ENCODE assay signal across 9 cellular contexts in the genomic region with DNA sequence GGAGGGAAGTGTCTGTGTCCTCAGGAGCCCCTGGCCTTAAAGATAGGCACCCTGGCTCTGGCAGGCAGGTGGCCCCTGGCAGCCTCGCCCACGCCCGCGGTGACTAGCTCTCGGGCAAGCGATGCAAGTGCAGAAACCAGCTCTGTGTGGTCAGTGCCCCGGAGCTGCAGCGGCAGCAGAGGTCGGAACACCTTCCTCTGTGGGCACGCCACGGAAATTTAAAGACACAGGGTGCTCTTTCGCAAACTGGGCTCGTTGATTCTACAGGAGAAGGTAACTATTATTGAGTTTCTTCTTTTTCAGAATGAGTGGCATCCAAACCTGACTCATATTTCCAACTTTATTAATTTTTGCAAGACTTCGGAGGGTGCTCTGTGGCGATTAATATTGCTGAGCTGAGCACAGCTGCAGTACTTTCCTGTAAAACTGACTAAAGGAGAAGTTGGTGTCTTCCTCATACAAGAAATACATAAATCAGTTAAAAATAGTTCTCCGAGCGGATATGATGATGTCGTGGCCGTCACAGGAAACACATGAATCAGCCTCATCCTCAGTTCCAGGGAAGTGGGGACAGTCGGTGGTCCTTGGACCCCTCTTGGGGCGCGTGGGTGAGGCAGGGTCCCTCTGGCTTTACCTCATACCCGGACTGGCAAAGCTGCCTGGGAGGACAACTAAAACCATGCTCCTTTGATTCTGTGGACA.
A peak's percentile ranks its signal among the peaks of the same experiment; 100 is the strongest.
DNase-seq lines count a peak whose midpoint lies in the region; ATAC-seq and TF ChIP-seq lines count a peak whose summit lies in the region.
"Had no signal": no experiment of that assay in that cellular context is flagged by ENCODE, and none has a peak within 500 bp of the region (broad histone marks: within the 10 kb centered on the region; RNA-seq: fewer than 3 reads in every experiment).

No MANE protein-coding gene starts in this region.

- H3K9ac ChIP-seq in muscle layer of colon (ENCODE audit: low read length) (no peak overlapping the region), subcutaneous abdominal adipose tissue (ENCODE audit: low read length in 5 of 5) (peak overlapping the region in 2 of 5 donors; percentile 52 to 70)

- H3K4me1 Mint-ChIP-seq in type B pancreatic cell (ENCODE audit: unreplicated experiment) = peaks cover 9% of the 10 kb centered on the region

- H3K9me3 ChIP-seq in muscle layer of colon (ENCODE audit: low read length) (no peaks in the 10 kb centered on the region), subcutaneous abdominal adipose tissue (ENCODE audit: control insufficient read depth in 5 of 5, low read length in 5 of 5) (no peaks in the 10 kb centered on the region)

- no peaks in the 10 kb centered on the region for H3K27me3 Mint-ChIP-seq in type B pancreatic cell

- peak; percentile 41 for DNase-seq in AG20443 (ENCODE audit: low spot score)
- DNase-seq in OCI-M1 (lab: John Stamatoyannopoulos, UW) = peak; percentile 16
- peak; percentile 36 for DNase-seq in activated naive CD4-positive, alpha-beta T cell treated with anti-CD3 and anti-CD28 coated beads, Interleukin-2, amount 50 U/mL, for 16 hours
- no peak for DNase-seq in type B pancreatic cell (ENCODE audit: extremely low spot score, unreplicated experiment)

- H3K4me3 ChIP-seq in muscle layer of colon (ENCODE audit: low read depth in 1 of 2, low read length in 2 of 2) = no peak overlapping the region
- peak overlapping the region in 3 of 5 donors; percentile 2 to 50 (median 13) for H3K4me3 ChIP-seq in subcutaneous abdominal adipose tissue (ENCODE audit: low read depth in 1 of 5, low read length in 5 of 5)
- H3K4me3 ChIP-seq: SK-N-MC had no signal

- H3K36me3 ChIP-seq in muscle layer of colon (ENCODE audit: insufficient read depth, low read length) (no peaks in the 10 kb centered on the region), subcutaneous abdominal adipose tissue (ENCODE audit: control insufficient read depth in 5 of 5, insufficient read depth in 5 of 5, low read length in 5 of 5) (no peaks in the 10 kb centered on the region)

- H3K27ac ChIP-seq in muscle layer of colon (ENCODE audit: low read depth, low read length) (peak overlapping the region; percentile 52), subcutaneous abdominal adipose tissue (ENCODE audit: low read depth, low read length) (peak overlapping the region; percentile 88)
- H3K27ac ChIP-seq: SK-N-MC had no signal

- peaks cover 7% of the 10 kb centered on the region for H3K9me3 Mint-ChIP-seq in type B pancreatic cell

- H3K27me3 ChIP-seq in muscle layer of colon (ENCODE audit: control insufficient read depth in 1 of 2, insufficient read depth in 2 of 2, low read length in 2 of 2) = no peaks in the 10 kb centered on the region
- no peaks in the 10 kb centered on the region for H3K27me3 ChIP-seq in subcutaneous abdominal adipose tissue (ENCODE audit: control insufficient read depth in 5 of 5, insufficient read depth in 4 of 5, low read length in 5 of 5)

- no peak for TF ChIP-seq CTCF in type B pancreatic cell (conservative IDR thresholded peaks at IDR 0.05)

- no peak overlapping the region for H3K27ac Mint-ChIP-seq in type B pancreatic cell

- H3K4me3 Mint-ChIP-seq in type B pancreatic cell = no peak overlapping the region

- ATAC-seq in HG03439 (IDR thresholded peaks at IDR 0.05; ENCODE audit: unreplicated experiment) = no peak
- no peak for ATAC-seq in GM19023 (IDR thresholded peaks at IDR 0.05; ENCODE audit: unreplicated experiment)

- peaks cover 14% of the 10 kb centered on the region for H3K4me1 ChIP-seq in muscle layer of colon (ENCODE audit: insufficient read depth, low read length)
- H3K4me1 ChIP-seq in subcutaneous abdominal adipose tissue (ENCODE audit: control insufficient read depth in 5 of 5, insufficient read depth in 5 of 5, low read length in 5 of 5) = peaks cover 30 to 93% (median 86%) of the 10 kb centered on the region in 5 donors

- no peaks in the 10 kb centered on the region for H3K36me3 Mint-ChIP-seq in type B pancreatic cell

Comparison
In these comparisons a context has a peak if more than half of its experiments do, and no peak if none do; other contexts are left out.
1. H3K4me3 ChIP-seq: peak in subcutaneous abdominal adipose tissue (3 of 5); none in muscle layer of colon (0 of 2).